ENCODE assay signal across 17 cellular contexts in genomic region chr21:42067531-42068255, GRCh38. TPM values are rescaled to one million over a fixed set of nuclear protein-coding genes. Genes with fewer than 3 reads are reported as not detected.
"Had no signal": no experiment of that assay in that cellular context is flagged by ENCODE, and none has a peak within 500 bp of the region (broad histone marks: within the 10 kb centered on the region; RNA-seq: fewer than 3 reads in every experiment).

No MANE protein-coding gene starts in this region.

- H3K4me3 ChIP-seq: esophagus squamous epithelium, heart right ventricle, tibial nerve, uterus had no signal

- H3K27ac ChIP-seq: esophagus squamous epithelium, heart right ventricle, tibial nerve, uterus had no signal

- DNase-seq: activated CD4-positive, alpha-beta T cell treated with anti-CD3 and anti-CD28 coated beads, Interleukin-2, amount 10 ng/mL, durations not matched to agents 24 days and 14 days; activated CD4-positive, CD25-positive, alpha-beta regulatory T cell; activated CD8-positive, alpha-beta memory T cell treated with anti-CD3 and anti-CD28 coated beads, Interleukin-2, amount 50 U/mL, for 4 hours; activated effector memory CD4-positive, alpha-beta T cell treated with anti-CD3 and anti-CD28 coated beads, Interleukin-2, amount 50 U/mL, for 16 hours; activated T-cell treated with anti-CD3 and anti-CD28 coated beads, Interleukin-2, amount 50 U/mL, for 48 hours; dermis blood vessel endothelial cell; effector memory CD4-positive, alpha-beta T cell; esophagus squamous epithelium; heart right ventricle; kidney glomerular epithelial cell; left ventricle myocardium superior; natural killer cell; occipital lobe; T-helper 9 cell; uterus had no signal

- ATAC-seq: heart right ventricle, left ventricle myocardium superior, natural killer cell had no signal

- H3K4me1 ChIP-seq: uterus had no signal

- H3K9me3 ChIP-seq: esophagus squamous epithelium, heart right ventricle, tibial nerve, uterus had no signal

- H3K36me3 ChIP-seq: esophagus squamous epithelium, heart right ventricle, tibial nerve, uterus had no signal

- H3K27me3 ChIP-seq: uterus had no signal

RNA-seq across cellular contexts. Expression of gene UMODL1, which starts 3.4 kb away (rescaled TPM):
- total RNA-seq: activated CD4-positive, alpha-beta T cell treated with anti-CD3 and anti-CD28 coated beads, Interleukin-2, amount 10 ng/mL, durations not matched to agents 24 days and 14 days; dermis blood vessel endothelial cell; esophagus squamous epithelium; left ventricle myocardium superior; occipital lobe; skeletal muscle tissue; tibial nerve; uterus had no signal
- polyA plus RNA-seq: heart right ventricle had no signal
